In the genomic region with DNA sequence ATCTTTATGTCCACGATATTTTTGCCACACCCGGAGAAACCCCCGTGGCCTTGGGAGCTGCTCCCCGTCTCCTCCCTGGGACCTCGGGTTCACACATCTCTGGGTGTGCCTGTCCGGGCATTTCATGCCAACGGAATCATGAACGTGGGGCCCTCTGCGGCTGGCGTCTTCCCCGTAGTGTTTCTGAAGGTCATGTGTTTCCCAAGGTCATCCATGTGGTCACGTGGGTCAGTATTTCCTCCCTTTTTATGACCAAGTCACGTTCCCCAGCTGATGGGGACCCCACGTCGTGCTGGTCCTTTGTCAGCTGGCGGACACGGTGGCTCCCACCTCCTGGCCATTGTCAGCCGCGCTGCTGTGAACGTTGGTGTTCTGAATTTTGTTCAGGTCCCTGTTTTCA, we compare ENCODE assay signal across 13 cellular contexts.
"Had no signal": no experiment of that assay in that cellular context is flagged by ENCODE, and none has a peak within 500 bp of the region (broad histone marks: within the 10 kb centered on the region; RNA-seq: fewer than 3 reads in every experiment).

No MANE protein-coding gene starts in this region.

- H3K27ac ChIP-seq: foreskin keratinocyte, neural progenitor cell, thyroid gland, vagina had no signal

- H3K9me3 ChIP-seq: thyroid gland, vagina had no signal

- H2AFZ ChIP-seq: neural progenitor cell had no signal

- H3K4me2 ChIP-seq: neural progenitor cell had no signal

- H3K36me3 ChIP-seq: neural progenitor cell, thyroid gland, vagina had no signal

- H3K4me3 ChIP-seq: lung, neural progenitor cell, thyroid gland, vagina had no signal

- H3K4me1 ChIP-seq: foreskin keratinocyte had no signal

- ATAC-seq: foreskin keratinocyte; stimulated activated naive B cell treated with anti-CD40 and anti-IgM and Interleukin-4, amounts not matched to agents 10 μg/mL and 1 μg/mL and 100 μg/mL, for 72 hours had no signal

- H3K27me3 ChIP-seq: thyroid gland, vagina had no signal

- H3K9ac ChIP-seq: neural progenitor cell had no signal

- DNase-seq: activated B cell treated with CpG ODN at 0.5 μM for 24 hours; activated CD4-positive, alpha-beta T cell treated with anti-CD3 and anti-CD28 coated beads, Interleukin-2, amount 10 ng/mL, durations not matched to agents 7 days and 5 days; activated gamma-delta T cell; anterior cingulate cortex; effector memory CD4-positive, alpha-beta T cell; foreskin keratinocyte; midbrain; stimulated activated CD4-positive, alpha-beta T cell treated with anti-CD3 and anti-CD28 coated beads, Interleukin-4, amount 100 ng/mL, for 1 hour; stimulated activated naive B cell treated with anti-CD40 and anti-IgM and Interleukin-4, amounts not matched to agents 10 μg/mL and 1 μg/mL and 100 μg/mL, for 72 hours had no signal
